In the genomic region with DNA sequence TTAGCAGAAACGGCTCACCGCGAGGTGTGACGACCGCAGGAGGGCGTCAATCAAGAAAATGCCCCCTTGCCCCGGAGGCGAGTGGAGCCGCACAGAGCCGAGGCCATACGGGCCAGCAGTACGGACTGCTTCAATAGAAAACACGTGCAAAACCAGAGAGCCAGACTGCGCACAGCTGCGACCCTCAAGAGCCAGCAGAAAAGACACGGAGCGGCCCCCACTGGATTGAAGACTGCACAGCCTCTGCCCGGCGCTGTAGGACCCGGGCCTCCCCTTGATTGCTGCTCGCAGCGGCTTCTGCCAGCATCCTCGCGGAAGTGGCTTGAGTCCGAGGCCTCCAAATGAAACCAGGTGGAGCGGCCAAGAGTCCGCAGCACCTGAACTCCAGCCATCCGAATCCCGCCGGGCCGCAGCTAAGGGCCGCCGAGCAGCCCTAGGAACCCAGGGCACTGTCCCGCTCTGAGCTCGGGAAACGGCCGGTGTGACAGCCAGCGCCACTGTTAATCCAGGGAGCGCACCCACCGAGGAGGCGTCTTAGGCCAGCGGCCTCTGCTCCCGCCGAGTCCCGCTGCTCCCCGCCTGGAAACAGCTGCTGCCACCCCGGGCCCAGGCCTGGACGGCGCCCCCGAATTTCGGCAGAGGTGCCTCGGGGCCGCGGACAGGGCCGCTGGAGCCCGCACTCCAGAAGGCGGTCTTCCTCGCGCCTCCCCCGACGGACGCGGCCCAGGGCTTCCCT, we compare ENCODE assay signal across 8 cellular contexts. TPM values are rescaled to one million over a fixed set of nuclear protein-coding genes. Genes with fewer than 3 reads are reported as not detected.
A peak's percentile ranks its signal among the peaks of the same experiment; 100 is the strongest.
DNase-seq lines count a peak whose midpoint lies in the region; ATAC-seq, FAIRE-seq and TF ChIP-seq lines count a peak whose summit lies in the region.

No MANE protein-coding gene starts in this region.

- H3K9ac ChIP-seq in endothelial cell of umbilical vein (replicated peaks; ENCODE audit: extremely low read depth, insufficient read depth, low read length), result peak overlapping the region; percentile 69

- POLR2A ChIA-PET in endothelial cell of umbilical vein (lab: Charles Lee), result interaction anchor here (0.6 to 3.7 kb wide), 10 partner anchors 8 to 150 kb away, joined by 3 to 24 read pairs (median 3); no protein-coding TSS in a partner anchor

- peak; percentile 64 for DNase-seq in activated effector memory CD4-positive, alpha-beta T cell treated with anti-CD3 and anti-CD28 coated beads, Interleukin-2, amount 50 U/mL, for 16 hours
- no peak for DNase-seq in activated effector memory CD4-positive, alpha-beta T cell treated with Interleukin-2 at 50 U/mL for 16 hours
- DNase-seq in SJSA1 (ENCODE audit: low read depth in 1 of 2, low spot score in 2 of 2) (peak; percentile 59 to 79), endothelial cell of umbilical vein (ENCODE audit: low read depth, low spot score) (peak; percentile 67), mucosa of descending colon (peak; percentile 33 to 69 (median 60)), aorta (peak; percentile 63 to 82)

- peak; percentile 50 for FAIRE-seq in endothelial cell of umbilical vein (lab: Jason Lieb, UNC)

- TF ChIP-seq POLR2A in endothelial cell of umbilical vein (IDR thresholded peaks at IDR 0.05; ENCODE audit: low read depth, low read length), result no peak

- H3K79me2 ChIP-seq in endothelial cell of umbilical vein (ENCODE audit: control insufficient read depth, insufficient read depth, low read length), result peaks cover 49% of the 10 kb centered on the region

- dilution Hi-C loops in endothelial cell of umbilical vein (cut with MboI; ENCODE audit: extremely low pct_ligation_motif_present, low sequenced_read_pairs), result no loop called here

- CTCF ChIA-PET in endothelial cell of umbilical vein (lab: Charles Lee), result interaction anchor here (0.6 to 5.6 kb wide), 19 partner anchors 10 to 436 kb away, joined by 3 to 61 read pairs (median 5); partner anchors contain the start of genes EXOC6 and IDE

- WGBS in aorta, 2 donors, result 3% methylated on average over 61 to 63 of the region's 63 CpGs

- intact Hi-C loops in endothelial cell of umbilical vein (cut with micrococcal nuclease), result loop anchor here (1.0 kb wide), 2 partner anchors 116 to 172 kb away; no protein-coding TSS in a partner anchor
- intact Hi-C loops in mucosa of descending colon (cut with DNase I, micrococcal nuclease), result no loop called here
- intact Hi-C loops in aorta (cut with DNase I), result no loop called here

- peaks cover 5% of the 10 kb centered on the region for H4K20me1 ChIP-seq in endothelial cell of umbilical vein (replicated peaks; ENCODE audit: control insufficient read depth, extremely low read depth, insufficient read depth, low read length)

- H3K27ac ChIP-seq in SJSA1 (peak overlapping the region; percentile 76), endothelial cell of umbilical vein (ENCODE audit: insufficient read depth, low read depth, low read length) (peak overlapping the region; percentile 61), aorta (ENCODE audit: low read depth in 1 of 2, low read length in 2 of 2) (peak overlapping the region in 1 of 2 donors; percentile 11)

- H3K9me1 ChIP-seq in endothelial cell of umbilical vein (replicated peaks; ENCODE audit: control insufficient read depth, extremely low read depth, insufficient read depth, low read length), result no peaks in the 10 kb centered on the region

- TSS peak; percentile 9 for BruUV-seq in endothelial cell of umbilical vein (replicated peaks; lab: Mats Ljungman, UMichigan)

- H3K27me3 ChIP-seq in SJSA1 (replicated peaks) (no peaks in the 10 kb centered on the region), endothelial cell of umbilical vein (ENCODE audit: control insufficient read depth in 2 of 2, insufficient read depth in 2 of 2, low read length in 2 of 2) (no peaks in the 10 kb centered on the region), aorta (ENCODE audit: control insufficient read depth in 1 of 2, insufficient read depth in 2 of 2, low read length in 1 of 2) (no peaks in the 10 kb centered on the region)

- H3K4me2 ChIP-seq in endothelial cell of umbilical vein (ENCODE audit: insufficient read depth, low read length), result peak overlapping the region; percentile 73

- ATAC-seq in HG03159 (IDR thresholded peaks at IDR 0.05; ENCODE audit: unreplicated experiment) (peak; percentile 25), mucosa of descending colon (peak; percentile 51), aorta (ENCODE audit: low FRiP score) (peak; percentile 55), HG02938 (IDR thresholded peaks at IDR 0.05; ENCODE audit: unreplicated experiment) (no peak)

- peak overlapping the region; percentile 21 for H2AFZ ChIP-seq in endothelial cell of umbilical vein (ENCODE audit: low read depth, low read length)

- H3K4me1 ChIP-seq in SJSA1 (replicated peaks) (peaks cover 28% of the 10 kb centered on the region), endothelial cell of umbilical vein (ENCODE audit: control insufficient read depth, extremely low read depth, insufficient read depth, low read length) (peaks cover 25% of the 10 kb centered on the region), mucosa of descending colon (ENCODE audit: low read depth) (no peaks in the 10 kb centered on the region), aorta (ENCODE audit: control insufficient read depth in 1 of 2, insufficient read depth in 2 of 2, low read length in 2 of 2) (no peaks in the 10 kb centered on the region)

- peaks cover 57% of the 10 kb centered on the region for H3K36me3 ChIP-seq in SJSA1
- H3K36me3 ChIP-seq in endothelial cell of umbilical vein (ENCODE audit: control insufficient read depth in 2 of 2, extremely low read depth in 1 of 2, insufficient read depth in 2 of 2, low read length in 2 of 2), result peaks cover 0 to 15% of the 10 kb centered on the region in 2 experiments
- H3K36me3 ChIP-seq in mucosa of descending colon (ENCODE audit: low read depth), result no peaks in the 10 kb centered on the region
- H3K36me3 ChIP-seq in aorta (ENCODE audit: control insufficient read depth in 1 of 2, insufficient read depth in 2 of 2, low read length in 1 of 2), result no peaks in the 10 kb centered on the region

- TF ChIP-seq CTCF in endothelial cell of umbilical vein (IDR thresholded peaks at IDR 0.05; ENCODE audit: extremely low read depth in 1 of 2, insufficient read depth in 1 of 2, low read depth in 1 of 2, low read length in 2 of 2) (peak in 1 of 2 donors; percentile 15), mucosa of descending colon (IDR thresholded peaks at IDR 0.05) (no peak)

- H3K4me3 ChIP-seq in SJSA1 (peak overlapping the region; percentile 94), endothelial cell of umbilical vein (replicated peaks in 1 of 3; ENCODE audit: insufficient read depth in 1 of 3, low read depth in 1 of 3, low read length in 3 of 3) (peak overlapping the region; percentile 47 to 66 (median 54)), mucosa of descending colon (peak overlapping the region; percentile 10), aorta (ENCODE audit: low read length in 2 of 2) (peak overlapping the region; percentile 50 to 74)

- H3K9me3 ChIP-seq in SJSA1 (replicated peaks) (peaks cover 3% of the 10 kb centered on the region; the same call in 1 of the 2 replicates), endothelial cell of umbilical vein (replicated peaks; ENCODE audit: control insufficient read depth, insufficient read depth, low read length) (peaks cover 3% of the 10 kb centered on the region), mucosa of descending colon (no peaks in the 10 kb centered on the region), aorta (ENCODE audit: control insufficient read depth, low read length) (no peaks in the 10 kb centered on the region)

TF ChIP-seq in endothelial cell of umbilical vein, 7 proteins besides CTCF, POLR2A, EP300 and RAD21:
- peak; percentile 16 for TF ChIP-seq POLR2AphosphoS5 (IDR thresholded peaks at IDR 0.05; ENCODE audit: insufficient read depth, low read depth, low read length)
- TF ChIP-seq MYC (IDR thresholded peaks at IDR 0.05; ENCODE audit: low read depth, low read length), result no peak

RNA-seq across cellular contexts. Expression of gene HHEX, which starts 0.7 kb away (rescaled TPM):
- total RNA-seq in SJSA1 (2014; rRNA removed; shearing (Covaris generic)), result 17.3 and 17.7 TPM in 2 replicates
- total RNA-seq in endothelial cell of umbilical vein (109 and 110 TPM in 2 replicates), mucosa of descending colon (1 to 10 TPM; 3.5 to 8.8 (median 4.0) TPM), aorta (10 to 100 TPM; 11.5 to 22.7 TPM)
- polyA plus RNA-seq in endothelial cell of umbilical vein (71.6 and 81.0 TPM in 2 replicates), aorta (1 to 10 TPM; 4.5 to 6.3 TPM)
- 51.0 and 65.0 TPM in 2 replicates for polyA plus RNA-seq in endothelial cell of umbilical vein (2011; cell fraction: cytosol; rRNA removed)
- 164 and 236 TPM in 2 replicates for polyA plus RNA-seq in endothelial cell of umbilical vein (2011; cell fraction: nucleus; rRNA removed)
- 93.4 and 105 TPM in 2 replicates for polyA plus RNA-seq in endothelial cell of umbilical vein (2012)
- polyA minus RNA-seq in endothelial cell of umbilical vein, result 87.6 and 102 TPM in 2 replicates
- polyA minus RNA-seq in endothelial cell of umbilical vein (2011; cell fraction: cytosol; rRNA and poly(A)+ RNA removed), result 4.6 TPM
- polyA minus RNA-seq in endothelial cell of umbilical vein (2011; cell fraction: nucleus; rRNA and poly(A)+ RNA removed), result 48.7 and 62.1 TPM in 2 replicates

Comparison
In these comparisons a context has a peak if more than half of its experiments do, and no peak if none do; other contexts are left out.
1. H3K4me3 ChIP-seq: peak in every context shown above with its lines; median percentile 94 in SJSA1; 62 in aorta; 54 in endothelial cell of umbilical vein; 10 in mucosa of descending colon.